ENCODE assay signal across 8 cellular contexts in genomic region chr10:12483996-12484944, GRCh38.
DNase-seq lines count a peak whose midpoint lies in the region; ATAC-seq lines count a peak whose summit lies in the region.

No MANE protein-coding gene starts in this region.

- no peaks in the 10 kb centered on the region for H3K9me3 Mint-ChIP-seq in activated T-helper 2 cell treated with anti-CD3 and anti-CD28 coated beads, Interferon-gamma antibody, Interleukin-2, Interleukin-4, amounts not matched to agents 10 μg/mL and 5 μg/mL and 100 μg/mL, durations not matched to agents 14 hours and 24 hours and 36 hours

- H3K36me3 Mint-ChIP-seq in activated T-helper 2 cell treated with anti-CD3 and anti-CD28 coated beads, Interferon-gamma antibody, Interleukin-2, Interleukin-4, amounts not matched to agents 10 μg/mL and 5 μg/mL and 100 μg/mL, durations not matched to agents 14 hours and 24 hours and 36 hours (ENCODE audit: low read depth): no peaks in the 10 kb centered on the region

- no peaks in the 10 kb centered on the region for H3K27me3 Mint-ChIP-seq in activated T-helper 2 cell treated with anti-CD3 and anti-CD28 coated beads, Interferon-gamma antibody, Interleukin-2, Interleukin-4, amounts not matched to agents 10 μg/mL and 5 μg/mL and 100 μg/mL, durations not matched to agents 14 hours and 24 hours and 36 hours (ENCODE audit: low read depth)

- H3K27ac Mint-ChIP-seq in activated T-helper 2 cell treated with anti-CD3 and anti-CD28 coated beads, Interferon-gamma antibody, Interleukin-2, Interleukin-4, amounts not matched to agents 10 μg/mL and 5 μg/mL and 100 μg/mL, durations not matched to agents 14 hours and 24 hours and 36 hours: no peak overlapping the region

- H3K4me1 Mint-ChIP-seq in activated T-helper 2 cell treated with anti-CD3 and anti-CD28 coated beads, Interferon-gamma antibody, Interleukin-2, Interleukin-4, amounts not matched to agents 10 μg/mL and 5 μg/mL and 100 μg/mL, durations not matched to agents 14 hours and 24 hours and 36 hours (ENCODE audit: low read depth): peaks cover 11% of the 10 kb centered on the region

- peak in 40 of 58 donors; percentile 10 to 80 (median 38) for DNase-seq in anterior cingulate cortex (lab: John Stamatoyannopoulos, UW)
- DNase-seq in occipital lobe (lab: John Stamatoyannopoulos, UW): peak; percentile 68
- no peak for DNase-seq in activated T-helper 2 cell treated with anti-CD3 and anti-CD28 coated beads, Interferon-gamma antibody, Interleukin-2, Interleukin-4, amounts not matched to agents 10 μg/mL and 5 μg/mL and 100 μg/mL, durations not matched to agents 14 hours and 24 hours and 36 hours (ENCODE audit: low spot score)
- no peak for DNase-seq in DMS114 treated with DMSO at 0.1 percent for 48 hours (lab: John Stamatoyannopoulos, UW; ENCODE audit: unreplicated experiment)
- no peak for DNase-seq in stimulated activated CD4-positive, alpha-beta T cell treated with anti-CD3 and anti-CD28 coated beads, Interleukin-4, amount 100 ng/mL, for 1 hour
- DNase-seq in activated CD8-positive, alpha-beta memory T cell treated with anti-CD3 and anti-CD28 coated beads, Interleukin-2, amount 50 U/mL, for 4 hours: no peak

- no peak overlapping the region for H3K4me3 Mint-ChIP-seq in activated T-helper 2 cell treated with anti-CD3 and anti-CD28 coated beads, Interferon-gamma antibody, Interleukin-2, Interleukin-4, amounts not matched to agents 10 μg/mL and 5 μg/mL and 100 μg/mL, durations not matched to agents 14 hours and 24 hours and 36 hours (ENCODE audit: low read depth)

- intact Hi-C loops in activated T-helper 2 cell treated with anti-CD3 and anti-CD28 coated beads, Interferon-gamma antibody, Interleukin-2, Interleukin-4, amounts not matched to agents 10 μg/mL and 5 μg/mL and 100 μg/mL, durations not matched to agents 14 hours and 24 hours and 36 hours (cut with micrococcal nuclease): loop anchor here (10.0 kb wide), 1 partner anchor 219 kb away; no protein-coding TSS in a partner anchor

- ATAC-seq in GM18498 (IDR thresholded peaks at IDR 0.05; ENCODE audit: unreplicated experiment) (peak; percentile 33), HG03159 (IDR thresholded peaks at IDR 0.05; ENCODE audit: unreplicated experiment) (peak; percentile 23)

Comparison
In these comparisons a context has a peak if more than half of its experiments do, and no peak if none do; other contexts are left out.
1. DNase-seq: peak in anterior cingulate cortex (40 of 58) and occipital lobe (single experiment); none in activated T-helper 2 cell treated with anti-CD3 and anti-CD28 coated beads, Interferon-gamma antibody, Interleukin-2, Interleukin-4, amounts not matched to agents 10 μg/mL and 5 μg/mL and 100 μg/mL, durations not matched to agents 14 hours and 24 hours and 36 hours (single experiment), DMS114 treated with DMSO at 0.1 percent for 48 hours (single experiment), stimulated activated CD4-positive, alpha-beta T cell treated with anti-CD3 and anti-CD28 coated beads, Interleukin-4, amount 100 ng/mL, for 1 hour (single experiment) and activated CD8-positive, alpha-beta memory T cell treated with anti-CD3 and anti-CD28 coated beads, Interleukin-2, amount 50 U/mL, for 4 hours (single experiment).